ENCODE assay signal across 28 cellular contexts in genomic region chr15:43498988-43499387, GRCh38.
"Had no signal": no experiment of that assay in that cellular context is flagged by ENCODE, and none has a peak within 500 bp of the region (broad histone marks: within the 10 kb centered on the region; RNA-seq: fewer than 3 reads in every experiment).

No MANE protein-coding gene starts in this region.

- DNase-seq: dermis blood vessel endothelial cell; effector memory CD4-positive, alpha-beta T cell; foreskin keratinocyte; heart left ventricle; left cardiac atrium; left lung; mesenchymal stem cell; mucosa of descending colon; naive B cell; stimulated activated CD4-positive, alpha-beta T cell treated with anti-CD3 and anti-CD28 coated beads, Interleukin-2, amount 100 ng/mL, for 24 hours; stimulated activated CD4-positive, alpha-beta T cell treated with anti-CD3 and anti-CD28 coated beads, Interleukin-4, amount 100 ng/mL, for 24 hours; stimulated activated naive CD4-positive, alpha-beta T cell treated with Interleukin-2 at 50 U/mL for 16 hours; stomach; thyroid gland; trophoblast cell had no signal

- ATAC-seq: foreskin keratinocyte; gastroesophageal sphincter; heart left ventricle; left cardiac atrium; left lung; mucosa of descending colon; natural killer cell treated with Interleukin-12 subunit alpha and Interleukin-12 subunit beta and Interleukin-15 and Interleukin-18, amount 100 ng/mL, for 72 hours; sciatic nerve; stimulated activated effector memory CD8-positive, alpha-beta T cell treated with anti-CD3 and anti-CD28 coated beads, Interleukin-12 subunit alpha, Interleukin-12 subunit beta, amount 100 ng/mL, for 72 hours had no signal

- H3K27me3 ChIP-seq: esophagus muscularis mucosa, foreskin keratinocyte, gastroesophageal sphincter, heart left ventricle, hepatocyte, left lung, neural progenitor cell, stomach, thyroid gland had no signal

- H3K4me3 ChIP-seq: esophagus muscularis mucosa, gastroesophageal sphincter, heart left ventricle, hepatocyte, left lung, mucosa of descending colon, neural progenitor cell, smooth muscle cell, stomach, thyroid gland had no signal

- H3K4me3 Mint-ChIP-seq: mesothelial cell of epicardium; naive B cell; natural killer cell treated with Interleukin-12 subunit alpha and Interleukin-12 subunit beta and Interleukin-15 and Interleukin-18, amount 100 ng/mL, for 72 hours; neural progenitor cell; stimulated activated effector memory CD8-positive, alpha-beta T cell treated with anti-CD3 and anti-CD28 coated beads, Interleukin-12 subunit alpha, Interleukin-12 subunit beta, amount 100 ng/mL, for 72 hours had no signal

- H3K36me3 ChIP-seq: gastroesophageal sphincter, heart left ventricle, left lung, neural progenitor cell, stomach, thyroid gland had no signal

- H3K36me3 Mint-ChIP-seq: mesothelial cell of epicardium; naive B cell; natural killer cell treated with Interleukin-12 subunit alpha and Interleukin-12 subunit beta and Interleukin-15 and Interleukin-18, amount 100 ng/mL, for 72 hours; neural progenitor cell; stimulated activated effector memory CD8-positive, alpha-beta T cell treated with anti-CD3 and anti-CD28 coated beads, Interleukin-12 subunit alpha, Interleukin-12 subunit beta, amount 100 ng/mL, for 72 hours had no signal

- H3K4me2 ChIP-seq: hepatocyte, neural progenitor cell, smooth muscle cell had no signal

- H3K27me3 Mint-ChIP-seq: naive B cell; natural killer cell treated with Interleukin-12 subunit alpha and Interleukin-12 subunit beta and Interleukin-15 and Interleukin-18, amount 100 ng/mL, for 72 hours; progenitor cell of endocrine pancreas had no signal

- H3K9me3 ChIP-seq: esophagus muscularis mucosa, gastroesophageal sphincter, heart left ventricle, left lung, mucosa of descending colon, stomach, thyroid gland had no signal

- H3K9me3 Mint-ChIP-seq: mesothelial cell of epicardium; naive B cell; natural killer cell treated with Interleukin-12 subunit alpha and Interleukin-12 subunit beta and Interleukin-15 and Interleukin-18, amount 100 ng/mL, for 72 hours; neural progenitor cell; stimulated activated effector memory CD8-positive, alpha-beta T cell treated with anti-CD3 and anti-CD28 coated beads, Interleukin-12 subunit alpha, Interleukin-12 subunit beta, amount 100 ng/mL, for 72 hours had no signal

- H3K27ac ChIP-seq: esophagus muscularis mucosa, foreskin keratinocyte, gastroesophageal sphincter, heart left ventricle, hepatocyte, left lung, neural progenitor cell, parathyroid adenoma, stomach, thyroid gland had no signal

- H3K27ac Mint-ChIP-seq: mesothelial cell of epicardium; naive B cell; natural killer cell treated with Interleukin-12 subunit alpha and Interleukin-12 subunit beta and Interleukin-15 and Interleukin-18, amount 100 ng/mL, for 72 hours; neural progenitor cell; progenitor cell of endocrine pancreas; stimulated activated effector memory CD8-positive, alpha-beta T cell treated with anti-CD3 and anti-CD28 coated beads, Interleukin-12 subunit alpha, Interleukin-12 subunit beta, amount 100 ng/mL, for 72 hours had no signal

- H3K9ac ChIP-seq: neural progenitor cell, parathyroid adenoma had no signal

- H3K4me1 ChIP-seq: esophagus muscularis mucosa, foreskin keratinocyte, gastroesophageal sphincter, heart left ventricle, left lung, neural progenitor cell, parathyroid adenoma, thyroid gland had no signal

- H2AFZ ChIP-seq: hepatocyte, neural progenitor cell, parathyroid adenoma had no signal

- H3K79me2 ChIP-seq: hepatocyte, parathyroid adenoma had no signal

- FAIRE-seq: endothelial cell of umbilical vein, islet of Langerhans had no signal

- H3K4me1 Mint-ChIP-seq: naive B cell had no signal
